In the genomic region with DNA sequence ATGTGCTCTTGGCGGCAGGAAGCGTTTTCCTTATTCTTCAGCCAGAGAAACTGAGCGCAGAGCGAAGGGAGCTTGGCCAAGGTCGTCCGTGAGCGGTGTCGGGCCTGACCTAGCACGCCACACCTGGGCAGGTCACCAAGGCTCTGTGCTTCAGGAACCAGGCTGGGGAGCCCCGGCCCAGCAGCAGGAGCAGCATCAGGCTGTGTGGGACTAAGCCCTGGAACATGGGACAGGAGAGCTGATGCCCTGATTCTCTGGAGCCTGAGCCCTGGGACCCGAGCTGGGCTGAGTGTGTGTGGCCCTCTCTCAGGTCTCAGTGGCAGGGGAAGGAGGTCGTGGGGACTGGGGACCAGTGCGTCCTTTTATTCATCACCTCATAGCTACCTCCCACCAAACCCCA, we compare ENCODE assay signal across 20 cellular contexts.
"Had no signal": no experiment of that assay in that cellular context is flagged by ENCODE, and none has a peak within 500 bp of the region (broad histone marks: within the 10 kb centered on the region; RNA-seq: fewer than 3 reads in every experiment).

No MANE protein-coding gene starts in this region.

- H3K9me3 Mint-ChIP-seq: activated naive CD8-positive, alpha-beta T cell treated with anti-CD3 and anti-CD28 coated beads, Interleukin-2, amount 10 ng/mL, durations not matched to agents 7 days and 5 days; neural progenitor cell; stimulated activated naive CD8-positive, alpha-beta T cell treated with anti-CD3 and anti-CD28 coated beads, Interleukin-15, Interleukin-2, amounts not matched to agents 100 ng/mL and 50 ng/mL, for 24 hours; T-helper 1 cell treated with Interleukin-12 subunit alpha and Interleukin-12 subunit beta and Interleukin-4 antibody, amounts not matched to agents 30 μg/mL and 1 μg/mL, for 36 hours had no signal

- H3K4me1 Mint-ChIP-seq: activated naive CD8-positive, alpha-beta T cell treated with anti-CD3 and anti-CD28 coated beads, Interleukin-2, amount 10 ng/mL, durations not matched to agents 7 days and 5 days had no signal

- H3K9me3 ChIP-seq: ovary, psoas muscle, SJCRH30, transverse colon had no signal

- ATAC-seq: foreskin keratinocyte, psoas muscle, right cardiac atrium had no signal

- H2AFZ ChIP-seq: neural progenitor cell had no signal

- H3K27ac Mint-ChIP-seq: activated naive CD8-positive, alpha-beta T cell treated with anti-CD3 and anti-CD28 coated beads, Interleukin-2, amount 10 ng/mL, durations not matched to agents 7 days and 5 days; neural progenitor cell; stimulated activated naive CD8-positive, alpha-beta T cell treated with anti-CD3 and anti-CD28 coated beads, Interleukin-15, Interleukin-2, amounts not matched to agents 100 ng/mL and 50 ng/mL, for 24 hours; T-helper 1 cell treated with Interleukin-12 subunit alpha and Interleukin-12 subunit beta and Interleukin-4 antibody, amounts not matched to agents 30 μg/mL and 1 μg/mL, for 36 hours had no signal

- H3K27ac ChIP-seq: dorsolateral prefrontal cortex, foreskin keratinocyte, neural progenitor cell, ovary, psoas muscle, SJCRH30, skin epidermis, transverse colon had no signal

- H3K9ac ChIP-seq: neural progenitor cell had no signal

- H3K36me3 ChIP-seq: neural progenitor cell, ovary, SJCRH30, transverse colon had no signal

- H3K4me1 ChIP-seq: foreskin keratinocyte, psoas muscle had no signal

- H3K36me3 Mint-ChIP-seq: activated naive CD8-positive, alpha-beta T cell treated with anti-CD3 and anti-CD28 coated beads, Interleukin-2, amount 10 ng/mL, durations not matched to agents 7 days and 5 days; neural progenitor cell had no signal

- H3K27me3 Mint-ChIP-seq: stimulated activated naive CD8-positive, alpha-beta T cell treated with anti-CD3 and anti-CD28 coated beads, Interleukin-15, Interleukin-2, amounts not matched to agents 100 ng/mL and 50 ng/mL, for 24 hours had no signal

- H3K4me3 Mint-ChIP-seq: activated naive CD8-positive, alpha-beta T cell treated with anti-CD3 and anti-CD28 coated beads, Interleukin-2, amount 10 ng/mL, durations not matched to agents 7 days and 5 days; neural progenitor cell; stimulated activated naive CD8-positive, alpha-beta T cell treated with anti-CD3 and anti-CD28 coated beads, Interleukin-15, Interleukin-2, amounts not matched to agents 100 ng/mL and 50 ng/mL, for 24 hours; T-helper 1 cell treated with Interleukin-12 subunit alpha and Interleukin-12 subunit beta and Interleukin-4 antibody, amounts not matched to agents 30 μg/mL and 1 μg/mL, for 36 hours had no signal

- DNase-seq: activated CD4-positive, alpha-beta T cell treated with anti-CD3 and anti-CD28 coated beads for 1 hour; activated naive CD4-positive, alpha-beta T cell treated with Interleukin-2 at 50 U/mL for 16 hours; activated naive CD8-positive, alpha-beta T cell treated with anti-CD3 and anti-CD28 coated beads, Interleukin-2, amount 10 ng/mL, durations not matched to agents 7 days and 5 days; amygdala; caudate nucleus; foreskin keratinocyte; hippocampal formation; islet precursor cell; mammary epithelial cell; psoas muscle; right cardiac atrium; SJCRH30; stimulated activated CD4-positive, alpha-beta T cell treated with anti-CD3 and anti-CD28 coated beads, Interleukin-2, amount 100 ng/mL, for 48 hours; transverse colon had no signal

- H3K4me3 ChIP-seq: dorsolateral prefrontal cortex, neural progenitor cell, ovary, psoas muscle, SJCRH30, skin epidermis, transverse colon had no signal

- H3K4me2 ChIP-seq: neural progenitor cell had no signal

- H3K27me3 ChIP-seq: neural progenitor cell, ovary, SJCRH30, transverse colon had no signal
